Comparison of ENCODE assay signal across 32 cellular contexts in genomic region chr11:134246100-134246499, GRCh38. TPM values are rescaled to one million over a fixed set of nuclear protein-coding genes. Genes with fewer than 3 reads are reported as not detected.
"Had no signal": no experiment of that assay in that cellular context is flagged by ENCODE, and none has a peak within 500 bp of the region (broad histone marks: within the 10 kb centered on the region; RNA-seq: fewer than 3 reads in every experiment).

No MANE protein-coding gene starts in this region.

- H3K4me1 Mint-ChIP-seq: activated B cell treated with CpG ODN at 0.5 μM for 24 hours had no signal

- H3K27ac Mint-ChIP-seq: activated B cell treated with CpG ODN at 0.5 μM for 24 hours; activated CD4-positive, alpha-beta memory T cell treated with anti-CD3 and anti-CD28 coated beads, Interleukin-2, amount 10 ng/mL, durations not matched to agents 7 days and 5 days; activated CD4-positive, alpha-beta T cell treated with anti-CD3 and anti-CD28 coated beads, Interleukin-2, amount 10 ng/mL, durations not matched to agents 7 days and 5 days; activated CD8-positive, alpha-beta memory T cell treated with anti-CD3 and anti-CD28 coated beads, Interleukin-2, amount 10 ng/mL, durations not matched to agents 7 days and 5 days; activated CD8-positive, alpha-beta T cell treated with anti-CD3 and anti-CD28 coated beads, Interleukin-2, amount 10 ng/mL, durations not matched to agents 7 days and 5 days; activated naive CD8-positive, alpha-beta T cell treated with anti-CD3 and anti-CD28 coated beads for 36 hours; activated T-helper 2 cell treated with anti-CD3 and anti-CD28 coated beads, Interferon-gamma antibody, Interleukin-2, Interleukin-4, amounts not matched to agents 10 μg/mL and 5 μg/mL and 100 μg/mL, durations not matched to agents 14 hours and 24 hours and 36 hours; T-helper 1 cell treated with Interleukin-12 subunit alpha and Interleukin-12 subunit beta and Interleukin-4 antibody, amounts not matched to agents 30 μg/mL and 1 μg/mL, for 36 hours; T-helper 2 cell treated with Interferon-gamma antibody and Interleukin-4, amounts not matched to agents 5 μg/mL and 100 μg/mL, for 36 hours had no signal

- DNase-seq: activated B cell treated with CpG ODN at 0.5 μM for 24 hours; activated CD4-positive, alpha-beta memory T cell treated with anti-CD3 and anti-CD28 coated beads, Interleukin-2, amount 10 ng/mL, durations not matched to agents 7 days and 5 days; activated CD4-positive, alpha-beta T cell treated with anti-CD3 and anti-CD28 coated beads for 1 hour; activated CD4-positive, alpha-beta T cell treated with anti-CD3 and anti-CD28 coated beads for 36 hours; activated CD4-positive, alpha-beta T cell treated with anti-CD3 and anti-CD28 coated beads for 48 hours; activated CD4-positive, alpha-beta T cell treated with anti-CD3 and anti-CD28 coated beads, Interleukin-2, amount 10 ng/mL, durations not matched to agents 7 days and 5 days; activated CD4-positive, alpha-beta T cell treated with anti-CD3 and anti-CD28 coated beads, Interleukin-2, amount 50 U/mL, for 48 hours; activated CD8-positive, alpha-beta memory T cell treated with anti-CD3 and anti-CD28 coated beads for 24 hours; activated CD8-positive, alpha-beta memory T cell treated with anti-CD3 and anti-CD28 coated beads, Interleukin-2, amount 10 ng/mL, durations not matched to agents 7 days and 5 days; activated CD8-positive, alpha-beta memory T cell treated with anti-CD3 and anti-CD28 coated beads, Interleukin-2, amount 50 U/mL, for 48 hours; activated CD8-positive, alpha-beta T cell treated with anti-CD3 and anti-CD28 coated beads, Interleukin-2, amount 10 ng/mL, durations not matched to agents 7 days and 5 days; activated effector memory CD4-positive, alpha-beta T cell treated with Interleukin-2 at 50 U/mL for 16 hours; activated gamma-delta T cell treated with Interleukin-2 at 50 U/mL for 16 hours; activated naive CD4-positive, alpha-beta T cell treated with anti-CD3 and anti-CD28 coated beads, Interleukin-2, amount 10 ng/mL, durations not matched to agents 7 days and 5 days; activated naive CD4-positive, alpha-beta T cell treated with Interleukin-2 at 50 U/mL for 16 hours; activated naive CD8-positive, alpha-beta T cell treated with anti-CD3 and anti-CD28 coated beads for 36 hours; activated T-cell treated with anti-CD3 and anti-CD28 coated beads, Interleukin-2, amount 50 U/mL, for 48 hours; adrenal gland; amniotic stem cell; aorta; body of pancreas; brain microvascular endothelial cell; central memory CD4-positive, alpha-beta T cell; SW 1271; T-helper 1 cell; T-helper 2 cell; T-helper 9 cell had no signal

- ATAC-seq: activated CD4-positive, alpha-beta T cell treated with anti-CD3 and anti-CD28 coated beads for 36 hours; activated CD8-positive, alpha-beta memory T cell treated with anti-CD3 and anti-CD28 coated beads, Interleukin-2, amount 10 ng/mL, durations not matched to agents 7 days and 5 days; activated CD8-positive, alpha-beta T cell treated with anti-CD3 and anti-CD28 coated beads, Interleukin-2, amount 10 ng/mL, durations not matched to agents 7 days and 5 days; body of pancreas had no signal

- H3K4me3 Mint-ChIP-seq: activated B cell treated with CpG ODN at 0.5 μM for 24 hours; activated CD4-positive, alpha-beta memory T cell treated with anti-CD3 and anti-CD28 coated beads, Interleukin-2, amount 10 ng/mL, durations not matched to agents 7 days and 5 days; activated CD4-positive, alpha-beta T cell treated with anti-CD3 and anti-CD28 coated beads for 36 hours; activated CD4-positive, alpha-beta T cell treated with anti-CD3 and anti-CD28 coated beads, Interleukin-2, amount 10 ng/mL, durations not matched to agents 7 days and 5 days; activated CD8-positive, alpha-beta memory T cell treated with anti-CD3 and anti-CD28 coated beads, Interleukin-2, amount 10 ng/mL, durations not matched to agents 7 days and 5 days; activated CD8-positive, alpha-beta T cell treated with anti-CD3 and anti-CD28 coated beads, Interleukin-2, amount 10 ng/mL, durations not matched to agents 7 days and 5 days; activated naive CD4-positive, alpha-beta T cell treated with anti-CD3 and anti-CD28 coated beads, Interleukin-2, amount 10 ng/mL, durations not matched to agents 7 days and 5 days; activated naive CD4-positive, alpha-beta T cell treated with anti-CD3 and anti-CD28 coated beads, Interleukin-2, amount 50 U/mL, for 24 hours; activated naive CD8-positive, alpha-beta T cell treated with anti-CD3 and anti-CD28 coated beads for 36 hours; T-helper 1 cell treated with Interleukin-12 subunit alpha and Interleukin-12 subunit beta and Interleukin-4 antibody, amounts not matched to agents 30 μg/mL and 1 μg/mL, for 36 hours; T-helper 2 cell treated with Interferon-gamma antibody and Interleukin-4, amounts not matched to agents 5 μg/mL and 100 μg/mL, for 36 hours had no signal

- H3K9me3 Mint-ChIP-seq: activated B cell treated with CpG ODN at 0.5 μM for 24 hours; activated CD4-positive, alpha-beta memory T cell treated with anti-CD3 and anti-CD28 coated beads, Interleukin-2, amount 10 ng/mL, durations not matched to agents 7 days and 5 days; activated CD4-positive, alpha-beta T cell treated with anti-CD3 and anti-CD28 coated beads, Interleukin-2, amount 10 ng/mL, durations not matched to agents 7 days and 5 days; activated naive CD4-positive, alpha-beta T cell treated with anti-CD3 and anti-CD28 coated beads, Interleukin-2, amount 10 ng/mL, durations not matched to agents 7 days and 5 days; activated naive CD4-positive, alpha-beta T cell treated with anti-CD3 and anti-CD28 coated beads, Interleukin-2, amount 50 U/mL, for 24 hours; activated naive CD8-positive, alpha-beta T cell treated with anti-CD3 and anti-CD28 coated beads for 36 hours; activated T-helper 2 cell treated with anti-CD3 and anti-CD28 coated beads, Interferon-gamma antibody, Interleukin-2, Interleukin-4, amounts not matched to agents 10 μg/mL and 5 μg/mL and 100 μg/mL, durations not matched to agents 14 hours and 24 hours and 36 hours; T-helper 1 cell treated with Interleukin-12 subunit alpha and Interleukin-12 subunit beta and Interleukin-4 antibody, amounts not matched to agents 30 μg/mL and 1 μg/mL, for 36 hours; T-helper 2 cell treated with Interferon-gamma antibody and Interleukin-4, amounts not matched to agents 5 μg/mL and 100 μg/mL, for 36 hours had no signal

- H3K27me3 Mint-ChIP-seq: activated B cell treated with CpG ODN at 0.5 μM for 24 hours; activated CD4-positive, alpha-beta memory T cell treated with anti-CD3 and anti-CD28 coated beads, Interleukin-2, amount 10 ng/mL, durations not matched to agents 7 days and 5 days; activated CD4-positive, alpha-beta T cell treated with anti-CD3 and anti-CD28 coated beads for 36 hours; activated CD4-positive, alpha-beta T cell treated with anti-CD3 and anti-CD28 coated beads, Interleukin-2, amount 10 ng/mL, durations not matched to agents 7 days and 5 days; activated CD8-positive, alpha-beta memory T cell treated with anti-CD3 and anti-CD28 coated beads, Interleukin-2, amount 10 ng/mL, durations not matched to agents 7 days and 5 days; activated naive CD4-positive, alpha-beta T cell treated with anti-CD3 and anti-CD28 coated beads, Interleukin-2, amount 10 ng/mL, durations not matched to agents 7 days and 5 days; activated naive CD4-positive, alpha-beta T cell treated with anti-CD3 and anti-CD28 coated beads, Interleukin-2, amount 50 U/mL, for 24 hours; activated naive CD8-positive, alpha-beta T cell treated with anti-CD3 and anti-CD28 coated beads for 36 hours had no signal

RNA-seq across cellular contexts. Expression of gene GLB1L3, which starts 30.1 kb away (rescaled TPM):
- total RNA-seq: activated B cell treated with CpG ODN at 0.5 μM for 24 hours, aorta, cardiac septum had no signal
